8 cellular contexts compared by ENCODE assay signal in genomic region chr17:76262732-76263344, GRCh38. TPM values are rescaled to one million over a fixed set of nuclear protein-coding genes. Genes with fewer than 3 reads are reported as not detected.
DNase-seq lines count a peak whose midpoint lies in the region; ATAC-seq and TF ChIP-seq lines count a peak whose summit lies in the region.

No MANE protein-coding gene starts in this region.

- TF ChIP-seq POLR2A in GM18951 (IDR thresholded peaks at IDR 0.05; ENCODE audit: extremely low read depth, insufficient read depth, insufficient read length) = peak; percentile 48
- TF ChIP-seq POLR2A in Raji (IDR thresholded peaks at IDR 0.05; ENCODE audit: insufficient read depth, low read depth, low read length) = peak; percentile 33
- TF ChIP-seq POLR2A in esophagus muscularis mucosa (IDR thresholded peaks at IDR 0.05; ENCODE audit: low read depth) = no peak

- ATAC-seq in GM18873 (IDR thresholded peaks at IDR 0.05; ENCODE audit: low FRiP score, unreplicated experiment) (no peak), HG03442 (IDR thresholded peaks at IDR 0.05; ENCODE audit: unreplicated experiment) (no peak)

- H3K9me3 ChIP-seq in esophagus muscularis mucosa = no peaks in the 10 kb centered on the region

- peaks cover 43% of the 10 kb centered on the region for H3K4me1 Mint-ChIP-seq in stimulated activated naive CD8-positive, alpha-beta T cell treated with anti-CD3 and anti-CD28 coated beads, Interleukin-15, Interleukin-2, amounts not matched to agents 100 ng/mL and 50 ng/mL, for 24 hours (ENCODE audit: low read depth)

- H3K9me3 Mint-ChIP-seq in stimulated activated naive CD8-positive, alpha-beta T cell treated with anti-CD3 and anti-CD28 coated beads, Interleukin-15, Interleukin-2, amounts not matched to agents 100 ng/mL and 50 ng/mL, for 24 hours = no peaks in the 10 kb centered on the region

- H3K36me3 Mint-ChIP-seq in stimulated activated naive CD8-positive, alpha-beta T cell treated with anti-CD3 and anti-CD28 coated beads, Interleukin-15, Interleukin-2, amounts not matched to agents 100 ng/mL and 50 ng/mL, for 24 hours (ENCODE audit: low read depth) = peaks cover 14% of the 10 kb centered on the region

- H3K27me3 Mint-ChIP-seq in stimulated activated naive CD8-positive, alpha-beta T cell treated with anti-CD3 and anti-CD28 coated beads, Interleukin-15, Interleukin-2, amounts not matched to agents 100 ng/mL and 50 ng/mL, for 24 hours = no peaks in the 10 kb centered on the region

- in situ Hi-C loops in GM18951 (cut with MboI; ENCODE audit: low sequenced_read_pairs, unreplicated experiment) = no loop called here

- H3K27me3 ChIP-seq in esophagus muscularis mucosa = no peaks in the 10 kb centered on the region

- TF ChIP-seq EP300 in esophagus muscularis mucosa (IDR thresholded peaks at IDR 0.05) = no peak

- intact Hi-C loops in esophagus muscularis mucosa (cut with DNase I) = no loop called here

- H3K4me1 ChIP-seq in esophagus muscularis mucosa = peaks cover 32 to 45% (median 40%) of the 10 kb centered on the region in 4 donors

- H3K27ac ChIP-seq in esophagus muscularis mucosa (replicated peaks in 1 of 4) = peak overlapping the region; percentile 20 to 50 (median 34)

- peak overlapping the region; percentile 93 for H3K27ac Mint-ChIP-seq in stimulated activated naive CD8-positive, alpha-beta T cell treated with anti-CD3 and anti-CD28 coated beads, Interleukin-15, Interleukin-2, amounts not matched to agents 100 ng/mL and 50 ng/mL, for 24 hours

- H3K36me3 ChIP-seq in esophagus muscularis mucosa = no peaks in the 10 kb centered on the region

- DNase-seq in AML-193 (lab: John Stamatoyannopoulos, UW) (peak; percentile 87), esophagus muscularis mucosa (ENCODE audit: extremely low spot score) (no peak), cortex of kidney (lab: John Stamatoyannopoulos, UW) (no peak)

- 63% methylated on average over 9 of the region's 9 CpGs for WGBS in esophagus muscularis mucosa

- no peak overlapping the region for H3K4me3 ChIP-seq in esophagus muscularis mucosa

- H3K4me3 Mint-ChIP-seq in stimulated activated naive CD8-positive, alpha-beta T cell treated with anti-CD3 and anti-CD28 coated beads, Interleukin-15, Interleukin-2, amounts not matched to agents 100 ng/mL and 50 ng/mL, for 24 hours = peak overlapping the region; percentile 63

- no peak for TF ChIP-seq CTCF in esophagus muscularis mucosa (IDR thresholded peaks at IDR 0.05)

RNA-seq across cellular contexts. Expression of gene UBALD2, which starts 2.3 kb away (rescaled TPM):
- total RNA-seq in esophagus muscularis mucosa = 10 to 100 TPM in 3 of 4 donors, 1 to 10 TPM in 1; 9.1 to 16.2 (median 12.4) TPM

RNA-seq across cellular contexts. Expression of gene RNF157, which starts 22.5 kb away (rescaled TPM):
- 1 to 10 TPM; 2.1 to 8.1 (median 4.8) TPM for total RNA-seq in esophagus muscularis mucosa

RNA-seq across cellular contexts. Expression of gene QRICH2, which starts 45.2 kb away (rescaled TPM):
- 1 to 10 TPM; 1.7 to 2.6 (median 2.1) TPM for total RNA-seq in esophagus muscularis mucosa

Comparison
In these comparisons a context has a peak if more than half of its experiments do, and no peak if none do; other contexts are left out.
1. DNase-seq: peak in AML-193 (2 of 2); none in esophagus muscularis mucosa (single experiment) and cortex of kidney (single experiment).